ENCODE assay signal across 1 cellular context in genomic region chr11:71447791-71448256, GRCh38.
TF ChIP-seq lines count a peak whose summit lies in the region.

No MANE protein-coding gene starts in this region.

TF ChIP-seq in GM23338, 12 proteins besides CTCF, POLR2A, EP300 and RAD21 (continued from another document):
- TF ChIP-seq JUNB (IDR thresholded peaks at IDR 0.05; ENCODE audit: unreplicated experiment) = no peak
- no peak for TF ChIP-seq ZNF114 (CRISPR knock-in tag; IDR thresholded peaks at IDR 0.05)
- no peak for TF ChIP-seq ZNF462 (CRISPR knock-in tag; IDR thresholded peaks at IDR 0.05)
